In genomic region chr20:49186535-49187329, GRCh38 we compare ENCODE assay signal across 8 cellular contexts. TPM values are rescaled to one million over a fixed set of nuclear protein-coding genes. Genes with fewer than 3 reads are reported as not detected.
DNase-seq lines count a peak whose midpoint lies in the region; ATAC-seq and TF ChIP-seq lines count a peak whose summit lies in the region.

No MANE protein-coding gene starts in this region.

- no peaks in the 10 kb centered on the region for H3K9me3 ChIP-seq in BLaER1 treated with 17β-estradiol and CSF1 and Interleukin-3, amounts not matched to agents 10 nM and 100 nM (replicated peaks in 1 of 11)
- H3K9me3 ChIP-seq in skeletal muscle tissue (ENCODE audit: control insufficient read depth in 3 of 3, low read length in 3 of 3): no peaks in the 10 kb centered on the region

- H4K20me1 ChIP-seq in BLaER1 treated with 17β-estradiol and CSF1 and Interleukin-3, amounts not matched to agents 10 nM and 100 nM: peaks cover 56 to 63% (median 57%) of the 10 kb centered on the region in 11 experiments

- TF ChIP-seq CTCF in astrocyte of the cerebellum (IDR thresholded peaks at IDR 0.05; ENCODE audit: low read depth, low read length, missing control alignments): no peak

- peak overlapping the region; percentile 85 to 97 (median 95); a peak in 21 of 22 replicates for H3K27ac ChIP-seq in BLaER1 treated with 17β-estradiol and CSF1 and Interleukin-3, amounts not matched to agents 10 nM and 100 nM
- H3K27ac ChIP-seq in skeletal muscle tissue (ENCODE audit: low read depth, low read length): peak overlapping the region; percentile 80

- no peaks in the 10 kb centered on the region for H3K27me3 ChIP-seq in BLaER1 treated with 17β-estradiol and CSF1 and Interleukin-3, amounts not matched to agents 10 nM and 100 nM
- H3K27me3 ChIP-seq in skeletal muscle tissue (ENCODE audit: control insufficient read depth in 3 of 3, insufficient read depth in 3 of 3, low read length in 3 of 3): no peaks in the 10 kb centered on the region

- H3K9ac ChIP-seq in BLaER1 treated with 17β-estradiol and CSF1 and Interleukin-3, amounts not matched to agents 10 nM and 100 nM: peak overlapping the region; percentile 95 to 99 (median 97)
- H3K9ac ChIP-seq in skeletal muscle tissue (ENCODE audit: low read depth in 1 of 3, low read length in 3 of 3): peak overlapping the region; percentile 77 to 94 (median 87)

- peak overlapping the region; percentile 80 to 98 (median 91) for H3K4me2 ChIP-seq in BLaER1 treated with 17β-estradiol and CSF1 and Interleukin-3, amounts not matched to agents 10 nM and 100 nM

- DNase-seq in HPDE6-E6E7 (ENCODE audit: extremely low spot score): peak; percentile 81
- DNase-seq in T-helper 22 cell (ENCODE audit: low read depth): peak; percentile 40
- DNase-seq in astrocyte of the cerebellum (ENCODE audit: low read depth): peak; percentile 18
- no peak for DNase-seq in NCI-H1436 treated with DMSO at 0.1 percent for 48 hours (lab: John Stamatoyannopoulos, UW)

- no peak for ATAC-seq in GM21515 (IDR thresholded peaks at IDR 0.05; ENCODE audit: unreplicated experiment)

- H3K4me1 ChIP-seq in BLaER1 treated with 17β-estradiol and CSF1 and Interleukin-3, amounts not matched to agents 10 nM and 100 nM: peaks cover 22 to 46% (median 35%) of the 10 kb centered on the region in 10 experiments; a peak in 19 of 20 replicates
- peaks cover 3 to 13% (median 11%) of the 10 kb centered on the region in 3 donors for H3K4me1 ChIP-seq in skeletal muscle tissue (ENCODE audit: control insufficient read depth in 3 of 3, insufficient read depth in 3 of 3, low read length in 3 of 3)

- H3K4me3 ChIP-seq in BLaER1 treated with 17β-estradiol and CSF1 and Interleukin-3, amounts not matched to agents 10 nM and 100 nM: peak overlapping the region; percentile 81 to 99 (median 98)
- H3K4me3 ChIP-seq in astrocyte of the cerebellum (ENCODE audit: low read depth, low read length) (peak overlapping the region; percentile 80), iPS-11a (ENCODE audit: low read depth, low read length) (peak overlapping the region; percentile 96), skeletal muscle tissue (ENCODE audit: low read length in 3 of 3) (peak overlapping the region; percentile 61 to 89 (median 83))

- peaks cover 0 to 24% (median 13%) of the 10 kb centered on the region in 11 experiments; a peak in 12 of 22 replicates for H3K36me3 ChIP-seq in BLaER1 treated with 17β-estradiol and CSF1 and Interleukin-3, amounts not matched to agents 10 nM and 100 nM
- no peaks in the 10 kb centered on the region for H3K36me3 ChIP-seq in skeletal muscle tissue (ENCODE audit: control insufficient read depth in 3 of 3, insufficient read depth in 3 of 3, low read length in 3 of 3)

- in situ Hi-C loops in astrocyte of the cerebellum (cut with HindIII; ENCODE audit: low sequenced_read_pairs): loop anchor here (10.0 kb wide), 1 partner anchor 52 kb away; no protein-coding TSS in a partner anchor

RNA-seq across cellular contexts. Expression of gene STAU1, which starts 1.4 kb away (rescaled TPM):
- 27.1 TPM for total RNA-seq in skeletal muscle tissue

RNA-seq across cellular contexts. Expression of gene DDX27, which starts 32.5 kb away (rescaled TPM):
- 13.0 TPM for total RNA-seq in skeletal muscle tissue
